In the genomic region with DNA sequence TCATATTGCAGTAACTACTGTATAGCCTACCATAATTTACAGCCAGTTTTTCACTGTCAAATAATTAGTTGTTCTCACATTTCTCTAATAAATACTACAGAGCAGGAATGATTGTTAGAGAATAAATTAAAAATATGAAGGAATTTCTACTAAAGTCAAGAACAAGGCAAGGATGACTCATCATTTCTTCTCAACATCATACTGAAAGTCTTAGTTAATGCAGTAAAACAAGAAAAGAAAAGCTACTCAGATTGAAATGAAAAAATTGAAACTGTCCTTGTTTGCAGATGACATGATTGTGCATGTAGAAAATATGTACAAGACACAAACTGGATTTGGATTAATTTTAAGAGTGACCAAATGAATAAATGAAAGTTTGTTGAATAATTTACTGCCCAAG, we compare ENCODE assay signal across 14 cellular contexts.
A peak's percentile ranks its signal among the peaks of the same experiment; 100 is the strongest.
DNase-seq lines count a peak whose midpoint lies in the region; ATAC-seq and TF ChIP-seq lines count a peak whose summit lies in the region.
"Had no signal": no experiment of that assay in that cellular context is flagged by ENCODE, and none has a peak within 500 bp of the region (broad histone marks: within the 10 kb centered on the region; RNA-seq: fewer than 3 reads in every experiment).

No MANE protein-coding gene starts in this region.

- H3K79me1 ChIP-seq in IMR-90 (ENCODE audit: low read depth in 1 of 2, low read length in 2 of 2): no peaks in the 10 kb centered on the region

- dilution Hi-C loops in IMR-90 (cut with HindIII; ENCODE audit: low sequenced_read_pairs, unreplicated experiment): no loop called here

- no peak overlapping the region for H2BK5ac ChIP-seq in IMR-90 (ENCODE audit: low read depth, low read length, poor library complexity, severe bottlenecking)

- no peaks in the 10 kb centered on the region for H3K27me3 ChIP-seq in IMR-90 (ENCODE audit: control insufficient read depth, insufficient read depth, low read length)

- intact Hi-C loops in IMR-90 (cut with micrococcal nuclease): no loop called here

- no peaks in the 10 kb centered on the region for H3K4me1 ChIP-seq in IMR-90 (ENCODE audit: control insufficient read depth, insufficient read depth, low read length)

- no peaks in the 10 kb centered on the region for H3K36me3 ChIP-seq in IMR-90 (ENCODE audit: control insufficient read depth, insufficient read depth, low read length)

- H3K27ac ChIP-seq in IMR-90 (ENCODE audit: insufficient read depth, low read length): no peak overlapping the region
- H3K27ac ChIP-seq: C4-2B had no signal

- H3K56ac ChIP-seq in IMR-90 (ENCODE audit: extremely low read depth, insufficient read depth, low read length): no peak overlapping the region

- H3K18ac ChIP-seq in IMR-90 (ENCODE audit: low read depth, low read length): no peak overlapping the region

- H3K4me2 ChIP-seq in IMR-90 (ENCODE audit: low read depth, low read length): no peak overlapping the region
- H3K4me2 ChIP-seq: GM23338 had no signal

- TF ChIP-seq POLR2A in IMR-90 (IDR thresholded peaks at IDR 0.05; ENCODE audit: low read depth, low read length): no peak

- H4K91ac ChIP-seq in IMR-90 (ENCODE audit: insufficient read depth, low read depth, low read length): no peak overlapping the region

- H3K9me1 ChIP-seq in IMR-90 (ENCODE audit: insufficient read depth, low read length): no peaks in the 10 kb centered on the region

- no peaks in the 10 kb centered on the region for H4K20me1 ChIP-seq in IMR-90 (ENCODE audit: insufficient read depth, low read length)

- no TSS peak for BruUV-seq in IMR-90 (replicated peaks; lab: Mats Ljungman, UMichigan)

- H2BK120ac ChIP-seq in IMR-90 (ENCODE audit: low read depth, low read length): no peak overlapping the region

- POLR2A ChIA-PET in IMR-90 (lab: Charles Lee; ENCODE audit: unreplicated experiment): no interaction called here

- H4K5ac ChIP-seq in IMR-90 (ENCODE audit: low read depth, low read length): no peak overlapping the region

- DNase-seq in IMR-90 (no peak), amniotic epithelial cell (ENCODE audit: low read depth) (peak; percentile 27), choroid plexus epithelial cell (ENCODE audit: low read depth) (peak; percentile 0), NCI-H1417 treated with DMSO at 0.1 percent for 48 hours (lab: John Stamatoyannopoulos, UW) (no peak), SHP77 (lab: John Stamatoyannopoulos, UW) (no peak), putamen (ENCODE audit: low spot score) (no peak)
- DNase-seq: AML-193; Caco-2; CD4-positive, alpha-beta T cell; HFFc6 had no signal

- H3K9me3 ChIP-seq in IMR-90 (ENCODE audit: control insufficient read depth, insufficient read depth, low read length): peaks cover 8% of the 10 kb centered on the region; the same call in 1 of the 2 replicates
- H3K9me3 ChIP-seq: Caco-2 had no signal

- in situ Hi-C loops in IMR-90 (cut with MboI; ENCODE audit: low sequenced_read_pairs): no loop called here

- H2AFZ ChIP-seq in IMR-90 (replicated peaks; ENCODE audit: low read length, poor library complexity): no peak overlapping the region
- H2AFZ ChIP-seq: GM23338 had no signal

- H4K8ac ChIP-seq in IMR-90 (ENCODE audit: low read depth in 2 of 2, low read length in 2 of 2): no peak overlapping the region

- no peak overlapping the region for H2BK20ac ChIP-seq in IMR-90 (ENCODE audit: low read depth, low read length)

- no peak overlapping the region for H2AK9ac ChIP-seq in IMR-90 (replicated peaks; ENCODE audit: low read depth, low read length, poor library complexity)

- no peak overlapping the region for H3K4me3 ChIP-seq in IMR-90 (ENCODE audit: insufficient read depth, low read depth, low read length)
- H3K4me3 ChIP-seq in choroid plexus epithelial cell (ENCODE audit: low read depth, low read length): no peak overlapping the region
- H3K4me3 ChIP-seq: GM23338 had no signal

- no peak overlapping the region for H3K4ac ChIP-seq in IMR-90 (ENCODE audit: low read depth, low read length)

- no peak overlapping the region for H3K23ac ChIP-seq in IMR-90 (ENCODE audit: low read depth, low read length)

- TF ChIP-seq CTCF in IMR-90 (conservative IDR thresholded peaks at IDR 0.05; ENCODE audit: low read depth, low read length) (no peak), choroid plexus epithelial cell (conservative IDR thresholded peaks at IDR 0.05; ENCODE audit: low read depth, low read length) (no peak)

- no peak for TF ChIP-seq RAD21 in IMR-90 (IDR thresholded peaks at IDR 0.05; ENCODE audit: low read length)

- no peak overlapping the region for H3K9ac ChIP-seq in IMR-90 (ENCODE audit: low read depth, low read length)

- H2AK5ac ChIP-seq in IMR-90 (ENCODE audit: low read depth, low read length): no peak overlapping the region

- H3K14ac ChIP-seq in IMR-90 (replicated peaks; ENCODE audit: low read depth, low read length): no peak overlapping the region

- CTCF ChIA-PET in IMR-90 (lab: Yijun Ruan, JAX): no interaction called here

- ATAC-seq in IMR-90 (ENCODE audit: low read depth) (no peak), GM21515 (IDR thresholded peaks at IDR 0.05; ENCODE audit: unreplicated experiment) (no peak)
- ATAC-seq: GM23338, HCT116 had no signal

- no peak overlapping the region for H2BK15ac ChIP-seq in IMR-90 (ENCODE audit: low read depth, low read length)

TF ChIP-seq in IMR-90, 13 proteins besides CTCF, POLR2A, EP300 and RAD21:
- no peak for TF ChIP-seq MAZ (IDR thresholded peaks at IDR 0.05; ENCODE audit: borderline replicate concordance, low read depth, low read length)
- TF ChIP-seq NFE2L2 (IDR thresholded peaks at IDR 0.05; ENCODE audit: low read depth, low read length): peak; percentile 86
- 0 out of 2 replicates have a peak, but pooled peaks have one; percentile 19 for TF ChIP-seq FOS (IDR thresholded peaks at IDR 0.05; ENCODE audit: low read depth, low read length)
- TF ChIP-seq SMC3 (IDR thresholded peaks at IDR 0.05; ENCODE audit: low read depth, low read length): no peak
TF ChIP-seq in IMR-90: peak in this region for 2.

Comparison
In these comparisons a context has a peak if more than half of its experiments do, and no peak if none do; other contexts are left out.
1. DNase-seq: peak in amniotic epithelial cell (single experiment) and choroid plexus epithelial cell (single experiment); none in IMR-90 (single experiment), NCI-H1417 treated with DMSO at 0.1 percent for 48 hours (single experiment), SHP77 (0 of 2) and putamen (single experiment).